In the genomic region with DNA sequence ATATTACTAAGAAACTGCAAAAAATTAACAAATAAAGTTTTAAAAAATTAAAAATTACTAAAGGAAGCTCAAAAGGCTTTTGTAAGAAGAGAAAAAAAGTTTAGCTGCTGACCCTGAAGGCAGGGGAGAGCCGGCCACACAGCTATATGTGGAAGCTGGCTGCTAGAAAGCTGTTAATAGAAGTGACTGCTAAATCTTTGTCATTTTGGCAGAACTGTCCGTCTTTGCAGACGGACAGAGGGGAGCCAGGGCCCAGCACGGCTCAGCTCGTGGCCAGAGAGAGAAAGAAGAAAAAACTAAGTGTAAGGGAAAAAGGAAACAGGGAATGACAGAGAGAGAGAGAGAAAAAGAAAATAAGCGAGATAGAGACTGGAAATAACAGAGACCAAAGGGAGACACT, we compare ENCODE assay signal across 15 cellular contexts. TPM values are rescaled to one million over a fixed set of nuclear protein-coding genes. Genes with fewer than 3 reads are reported as not detected.
A peak's percentile ranks its signal among the peaks of the same experiment; 100 is the strongest.
DNase-seq lines count a peak whose midpoint lies in the region; ATAC-seq and TF ChIP-seq lines count a peak whose summit lies in the region.
"Had no signal": no experiment of that assay in that cellular context is flagged by ENCODE, and none has a peak within 500 bp of the region (broad histone marks: within the 10 kb centered on the region; RNA-seq: fewer than 3 reads in every experiment).

No MANE protein-coding gene starts in this region.

- TF ChIP-seq POLR2A in heart left ventricle (IDR thresholded peaks at IDR 0.05) = no peak

- TF ChIP-seq CTCF in heart left ventricle (IDR thresholded peaks at IDR 0.05) = no peak
- TF ChIP-seq CTCF in right atrium auricular region (IDR thresholded peaks at IDR 0.05) = no peak
- TF ChIP-seq CTCF in osteocyte (IDR thresholded peaks at IDR 0.05) = no peak
- no peak for TF ChIP-seq CTCF in colonic mucosa (IDR thresholded peaks at IDR 0.05)

- H3K9me3 Mint-ChIP-seq in osteocyte (ENCODE audit: unreplicated experiment) = no peaks in the 10 kb centered on the region

- no peaks in the 10 kb centered on the region for H3K9me3 ChIP-seq in heart left ventricle
- no peaks in the 10 kb centered on the region for H3K9me3 ChIP-seq in right atrium auricular region
- H3K9me3 ChIP-seq in colonic mucosa = no peaks in the 10 kb centered on the region
- H3K9me3 ChIP-seq: BE2C had no signal

- H3K27ac ChIP-seq in heart left ventricle (peak overlapping the region in 3 of 12 donors; percentile 21 to 50 (median 35)), right atrium auricular region (peak overlapping the region in 1 of 2 donors; percentile 30), colonic mucosa (no peak overlapping the region)
- H3K27ac ChIP-seq: C4-2B had no signal

- H3K27me3 ChIP-seq in heart left ventricle = peaks cover 0 to 4% (median 0%) of the 10 kb centered on the region in 9 donors
- H3K27me3 ChIP-seq in right atrium auricular region = no peaks in the 10 kb centered on the region
- H3K27me3 ChIP-seq in colonic mucosa = no peaks in the 10 kb centered on the region

- peaks cover 12% of the 10 kb centered on the region for H3K27me3 Mint-ChIP-seq in osteocyte (ENCODE audit: unreplicated experiment)

- H3K4me3 Mint-ChIP-seq in osteocyte (ENCODE audit: unreplicated experiment) = no peak overlapping the region
- H3K4me3 Mint-ChIP-seq: CD4-positive, alpha-beta memory T cell had no signal

- H3K27ac Mint-ChIP-seq in osteocyte (ENCODE audit: unreplicated experiment) = no peak overlapping the region
- H3K27ac Mint-ChIP-seq: CD4-positive, alpha-beta memory T cell had no signal

- peak in 1 of 5 donors; percentile 15 for DNase-seq in heart left ventricle
- no peak for DNase-seq in right atrium auricular region (ENCODE audit: low spot score)
- DNase-seq in left ventricle myocardium superior = no peak
- peak; percentile 7 for DNase-seq in osteocyte (ENCODE audit: extremely low spot score, unreplicated experiment)
- DNase-seq in GF-D8 (lab: John Stamatoyannopoulos, UW) = no peak
- no peak for DNase-seq in colonic mucosa
- no peak for DNase-seq in NCI-H2107 treated with DMSO at 0.1 percent for 48 hours (lab: John Stamatoyannopoulos, UW; ENCODE audit: unreplicated experiment)
- DNase-seq: BE2C; CD4-positive, alpha-beta memory T cell; DMS153; DMS79 treated with DMSO at 0.1 percent for 48 hours; EL had no signal

- H3K4me1 ChIP-seq in heart left ventricle (peaks cover 0 to 14% (median 0%) of the 10 kb centered on the region in 12 donors), right atrium auricular region (peaks cover 0 to 11% of the 10 kb centered on the region in 2 donors), colonic mucosa (no peaks in the 10 kb centered on the region)
- H3K4me1 ChIP-seq: BE2C had no signal

- 18 to 54% (median 31%) methylated on average over 6 of the region's 6 CpGs for WGBS in heart left ventricle, 4 donors

- H3K9ac ChIP-seq in colonic mucosa (ENCODE audit: low read depth in 2 of 2, low read length in 2 of 2) = no peak overlapping the region

- ATAC-seq in heart left ventricle = peak; percentile 70 to 81 (median 77)
- ATAC-seq in left ventricle myocardium superior = peak; percentile 91
- ATAC-seq: HCT116, HepG2 had no signal

- H3K36me3 ChIP-seq in heart left ventricle = no peaks in the 10 kb centered on the region
- H3K36me3 ChIP-seq in right atrium auricular region = no peaks in the 10 kb centered on the region
- H3K36me3 ChIP-seq in colonic mucosa = no peaks in the 10 kb centered on the region
- H3K36me3 ChIP-seq: BE2C had no signal

- no peaks in the 10 kb centered on the region for H3K36me3 Mint-ChIP-seq in osteocyte (ENCODE audit: unreplicated experiment)
- H3K36me3 Mint-ChIP-seq: CD4-positive, alpha-beta memory T cell had no signal

- H3K4me3 ChIP-seq in heart left ventricle (no peak overlapping the region), right atrium auricular region (no peak overlapping the region), colonic mucosa (no peak overlapping the region)

- H3K4me1 Mint-ChIP-seq in osteocyte (ENCODE audit: unreplicated experiment) = no peaks in the 10 kb centered on the region
- H3K4me1 Mint-ChIP-seq: CD4-positive, alpha-beta memory T cell had no signal

- intact Hi-C loops in heart left ventricle (cut with DNase I) (no loop called here), left ventricle myocardium superior (cut with micrococcal nuclease) (no loop called here), colonic mucosa (cut with DNase I) (no loop called here)

RNA-seq across cellular contexts. Expression of a gene that starts 27.9 kb away (rescaled TPM):
- total RNA-seq in heart left ventricle (not detected), right atrium auricular region (under 1 TPM; 0.52 to 0.67 TPM), left ventricle myocardium superior (not detected), osteocyte (not detected in 2 replicates), colonic mucosa (not detected)
- polyA plus RNA-seq in heart left ventricle = not detected
- total RNA-seq: CD4-positive, alpha-beta memory T cell; HepG2 had no signal
- polyA plus RNA-seq: CD4-positive, alpha-beta memory T cell; HepG2 had no signal
